In genomic region chr6:149392535-149392934, GRCh38 we compare ENCODE assay signal across 23 cellular contexts. TPM values are rescaled to one million over a fixed set of nuclear protein-coding genes. Genes with fewer than 3 reads are reported as not detected.
A peak's percentile ranks its signal among the peaks of the same experiment; 100 is the strongest.
DNase-seq lines count a peak whose midpoint lies in the region; ATAC-seq and TF ChIP-seq lines count a peak whose summit lies in the region.
"Had no signal": no experiment of that assay in that cellular context is flagged by ENCODE, and none has a peak within 500 bp of the region (broad histone marks: within the 10 kb centered on the region; RNA-seq: fewer than 3 reads in every experiment).

No MANE protein-coding gene starts in this region.

- no peak overlapping the region for H3K4me3 Mint-ChIP-seq in activated naive CD4-positive, alpha-beta T cell treated with anti-CD3 and anti-CD28 coated beads for 36 hours
- no peak overlapping the region for H3K4me3 Mint-ChIP-seq in activated naive CD8-positive, alpha-beta T cell treated with anti-CD3 and anti-CD28 coated beads, Interleukin-2, amount 50 U/mL, for 24 hours
- no peak overlapping the region for H3K4me3 Mint-ChIP-seq in type B pancreatic cell
- H3K4me3 Mint-ChIP-seq: H9, mesothelial cell of epicardium had no signal

- no peaks in the 10 kb centered on the region for H3K27me3 Mint-ChIP-seq in activated naive CD4-positive, alpha-beta T cell treated with anti-CD3 and anti-CD28 coated beads for 36 hours (ENCODE audit: low read depth)
- no peaks in the 10 kb centered on the region for H3K27me3 Mint-ChIP-seq in activated naive CD8-positive, alpha-beta T cell treated with anti-CD3 and anti-CD28 coated beads, Interleukin-2, amount 50 U/mL, for 24 hours
- H3K27me3 Mint-ChIP-seq in type B pancreatic cell = no peaks in the 10 kb centered on the region

- ATAC-seq in activated naive CD8-positive, alpha-beta T cell treated with anti-CD3 and anti-CD28 coated beads, Interleukin-2, amount 50 U/mL, for 24 hours = no peak
- ATAC-seq: foreskin keratinocyte, K562 had no signal

- no peak for TF ChIP-seq CTCF in type B pancreatic cell (conservative IDR thresholded peaks at IDR 0.05)
- TF ChIP-seq CTCF in dorsolateral prefrontal cortex (IDR thresholded peaks at IDR 0.05 in 54 of 56, conservative IDR thresholded peaks at IDR 0.05 in 2 of 56; ENCODE audit: low read depth in 1 of 56, partially characterized antibody in 56 of 56) = no peak

- CTCF ChIA-PET in activated naive CD4-positive, alpha-beta T cell treated with anti-CD3 and anti-CD28 coated beads for 36 hours (lab: Charles Lee) = interaction anchor here (0.7 to 1.6 kb wide), 5 partner anchors 9 to 301 kb away, joined by 3 to 5 read pairs (median 3); no protein-coding TSS in a partner anchor

- H3K4me3 ChIP-seq in dorsolateral prefrontal cortex = no peak overlapping the region
- H3K4me3 ChIP-seq: K562, left ventricle myocardium inferior, vagina had no signal

- H3K4me1 Mint-ChIP-seq in activated naive CD4-positive, alpha-beta T cell treated with anti-CD3 and anti-CD28 coated beads for 36 hours (ENCODE audit: low read depth) = peaks cover 70% of the 10 kb centered on the region
- H3K4me1 Mint-ChIP-seq in activated naive CD8-positive, alpha-beta T cell treated with anti-CD3 and anti-CD28 coated beads, Interleukin-2, amount 50 U/mL, for 24 hours = peaks cover 65% of the 10 kb centered on the region
- peaks cover 14% of the 10 kb centered on the region for H3K4me1 Mint-ChIP-seq in type B pancreatic cell (ENCODE audit: unreplicated experiment)

- no peak overlapping the region for H3K27ac ChIP-seq in dorsolateral prefrontal cortex
- H3K27ac ChIP-seq: foreskin keratinocyte, left ventricle myocardium inferior, vagina had no signal

- no peak for DNase-seq in activated naive CD4-positive, alpha-beta T cell treated with anti-CD3 and anti-CD28 coated beads for 36 hours
- DNase-seq in activated naive CD4-positive, alpha-beta T cell treated with Interleukin-2 at 50 U/mL for 16 hours = no peak
- DNase-seq in NCI-H69 (lab: John Stamatoyannopoulos, UW) = peak; percentile 7
- no peak for DNase-seq in activated naive CD8-positive, alpha-beta T cell treated with anti-CD3 and anti-CD28 coated beads, Interleukin-2, amount 50 U/mL, for 24 hours
- no peak for DNase-seq in type B pancreatic cell (ENCODE audit: extremely low spot score, unreplicated experiment)
- no peak for DNase-seq in dorsolateral prefrontal cortex
- no peak for DNase-seq in A172 (ENCODE audit: low spot score)
- DNase-seq in NCI-H2107 treated with DMSO at 0.1 percent for 48 hours (lab: John Stamatoyannopoulos, UW; ENCODE audit: unreplicated experiment) = no peak
- DNase-seq: central memory CD4-positive, alpha-beta T cell; DMS53; foreskin keratinocyte; H9; left ventricle myocardium inferior; MM.1S; NCI-H146; NCI-H2171; NCI-H524 treated with DMSO at 0.1 percent for 48 hours; retina; stimulated activated CD4-positive, alpha-beta T cell treated with anti-CD3 and anti-CD28 coated beads, Interleukin-12 subunit alpha, Interleukin-12 subunit beta, amount 100 ng/mL, for 4 hours had no signal

- H3K27ac Mint-ChIP-seq in activated naive CD4-positive, alpha-beta T cell treated with anti-CD3 and anti-CD28 coated beads for 36 hours = peak overlapping the region; percentile 13
- peak overlapping the region; percentile 13 for H3K27ac Mint-ChIP-seq in activated naive CD8-positive, alpha-beta T cell treated with anti-CD3 and anti-CD28 coated beads, Interleukin-2, amount 50 U/mL, for 24 hours
- peak overlapping the region; percentile 49 for H3K27ac Mint-ChIP-seq in type B pancreatic cell
- H3K27ac Mint-ChIP-seq: mesothelial cell of epicardium had no signal

- H3K27me3 ChIP-seq in dorsolateral prefrontal cortex = no peaks in the 10 kb centered on the region
- H3K27me3 ChIP-seq: foreskin keratinocyte, vagina had no signal

- no peaks in the 10 kb centered on the region for H3K9me3 Mint-ChIP-seq in activated naive CD4-positive, alpha-beta T cell treated with anti-CD3 and anti-CD28 coated beads for 36 hours
- H3K9me3 Mint-ChIP-seq in activated naive CD8-positive, alpha-beta T cell treated with anti-CD3 and anti-CD28 coated beads, Interleukin-2, amount 50 U/mL, for 24 hours = peaks cover 4% of the 10 kb centered on the region
- peaks cover 5% of the 10 kb centered on the region for H3K9me3 Mint-ChIP-seq in type B pancreatic cell

- peaks cover 59% of the 10 kb centered on the region for H3K36me3 Mint-ChIP-seq in activated naive CD4-positive, alpha-beta T cell treated with anti-CD3 and anti-CD28 coated beads for 36 hours (ENCODE audit: low read depth)
- peaks cover 83% of the 10 kb centered on the region for H3K36me3 Mint-ChIP-seq in activated naive CD8-positive, alpha-beta T cell treated with anti-CD3 and anti-CD28 coated beads, Interleukin-2, amount 50 U/mL, for 24 hours (ENCODE audit: low read depth)
- peaks cover 62% of the 10 kb centered on the region for H3K36me3 Mint-ChIP-seq in type B pancreatic cell

- intact Hi-C loops in activated naive CD4-positive, alpha-beta T cell treated with anti-CD3 and anti-CD28 coated beads for 36 hours (cut with micrococcal nuclease) = loop anchor here (2.0 kb wide), 1 partner anchor 16 kb away; no protein-coding TSS in a partner anchor
- intact Hi-C loops in dorsolateral prefrontal cortex (cut with DNase I) = no loop called here

RNA-seq across cellular contexts. Expression of gene SUMO4, which starts 7.5 kb away (rescaled TPM):
- total RNA-seq in activated naive CD4-positive, alpha-beta T cell treated with anti-CD3 and anti-CD28 coated beads for 36 hours = 1 to 10 TPM; 5.5 to 5.9 TPM
- total RNA-seq in type B pancreatic cell (ENCODE audit: low replicate concordance) (0.98 and 2.8 TPM in 2 replicates), dorsolateral prefrontal cortex (10 to 100 TPM in 6 of 120 experiments, 1 to 10 TPM in 114; 1.8 to 12.4 (median 6.3) TPM)
- total RNA-seq in A172 (2014; rRNA removed; shearing (Covaris generic)) = 0.10 and 0.38 TPM in 2 replicates
- total RNA-seq: epithelial cell of proximal tubule had no signal
